8 cellular contexts compared by ENCODE assay signal in the genomic region with DNA sequence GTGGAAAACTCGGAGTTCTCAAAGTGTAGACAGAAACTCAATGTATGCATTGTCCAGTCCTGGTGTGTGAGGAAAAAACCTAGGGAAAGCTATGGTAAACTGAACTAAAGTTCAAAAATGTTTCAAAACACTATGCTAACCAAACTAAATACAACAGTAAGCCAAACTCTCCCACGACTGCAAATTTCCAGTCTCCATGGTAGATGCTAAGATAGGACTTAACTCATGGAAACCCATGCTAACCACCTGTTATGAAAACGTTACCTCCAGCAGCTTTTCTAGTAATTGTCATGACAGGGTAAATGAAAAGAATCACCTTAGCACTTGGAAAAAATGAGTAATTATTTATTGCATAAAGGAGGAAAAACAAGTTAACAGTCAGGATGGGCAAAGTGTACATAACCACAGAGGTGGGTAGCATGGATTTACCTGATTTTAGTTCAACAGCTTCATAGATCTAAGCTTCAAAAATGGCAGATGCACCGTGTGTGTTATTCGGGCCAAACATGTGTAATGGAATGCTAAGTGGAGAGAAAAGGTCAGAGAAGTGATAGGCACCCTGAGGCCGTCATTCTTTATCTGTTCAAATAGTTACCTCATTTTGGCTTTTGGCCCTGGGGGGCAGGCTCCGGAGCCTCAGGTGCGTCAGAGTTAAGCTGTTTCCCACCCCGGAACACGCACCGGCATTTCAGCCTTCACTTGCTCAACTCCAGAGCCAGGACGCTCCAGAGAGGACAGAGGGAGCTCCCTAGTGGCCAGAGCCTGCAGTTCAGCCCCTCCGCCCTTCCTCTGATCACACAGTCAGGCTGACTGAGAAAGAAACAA.
A peak's percentile ranks its signal among the peaks of the same experiment; 100 is the strongest.
DNase-seq lines count a peak whose midpoint lies in the region; ATAC-seq and TF ChIP-seq lines count a peak whose summit lies in the region.

No MANE protein-coding gene starts in this region.

- H3K9me3 ChIP-seq in neuronal stem cell (replicated peaks in 1 of 2; ENCODE audit: control insufficient read depth in 2 of 2, insufficient read depth in 1 of 2, low read depth in 1 of 2, low read length in 2 of 2), result no peaks in the 10 kb centered on the region
- H3K9me3 ChIP-seq in stomach, result no peaks in the 10 kb centered on the region

- peak overlapping the region; percentile 54 for H3K4me3 ChIP-seq in fibroblast of the aortic adventitia (ENCODE audit: low read depth, low read length)
- no peak overlapping the region for H3K4me3 ChIP-seq in neuronal stem cell (ENCODE audit: low read length in 2 of 2)
- H3K4me3 ChIP-seq in stomach, result peak overlapping the region; percentile 23 to 41 (median 30)

- H3K36me3 Mint-ChIP-seq in IgD-negative memory B cell, result peaks cover 3% of the 10 kb centered on the region

- no peak for TF ChIP-seq POLR2A in stomach (IDR thresholded peaks at IDR 0.05)

- H3K27ac ChIP-seq in neuronal stem cell (replicated peaks; ENCODE audit: low read length), result no peak overlapping the region
- H3K27ac ChIP-seq in stomach, result no peak overlapping the region

- H3K36me3 ChIP-seq in neuronal stem cell (replicated peaks in 1 of 2; ENCODE audit: control insufficient read depth in 2 of 2, insufficient read depth in 2 of 2, low read length in 2 of 2) (peaks cover 0 to 2% of the 10 kb centered on the region in 2 donors), stomach (peaks cover 0 to 8% (median 5%) of the 10 kb centered on the region in 4 donors)

- H3K4me1 Mint-ChIP-seq in IgD-negative memory B cell, result peaks cover 2 to 10% (median 8%) of the 10 kb centered on the region in 3 donors

- H2BK5ac ChIP-seq in neuronal stem cell (ENCODE audit: low read length), result no peak overlapping the region

- peak overlapping the region; percentile 49 for H3K4me2 ChIP-seq in neuronal stem cell (ENCODE audit: insufficient read depth, low read length, poor library complexity, severe bottlenecking)

- no peak overlapping the region for H2BK15ac ChIP-seq in neuronal stem cell (ENCODE audit: low read length)

- ATAC-seq in GM21717 (IDR thresholded peaks at IDR 0.05; ENCODE audit: unreplicated experiment), result peak; percentile 100

- H3K4me1 ChIP-seq in neuronal stem cell (ENCODE audit: control insufficient read depth in 2 of 2, insufficient read depth in 1 of 2, low read depth in 1 of 2, low read length in 2 of 2), result peaks cover 0 to 4% of the 10 kb centered on the region in 2 donors
- H3K4me1 ChIP-seq in stomach, result peaks cover 0 to 10% (median 2%) of the 10 kb centered on the region in 4 donors

- H3K4ac ChIP-seq in neuronal stem cell (ENCODE audit: low read length), result no peak overlapping the region

- H3K27me3 ChIP-seq in neuronal stem cell (ENCODE audit: control insufficient read depth in 3 of 3, insufficient read depth in 3 of 3, low read depth in 1 of 3, low read length in 3 of 3) (no peaks in the 10 kb centered on the region), stomach (no peaks in the 10 kb centered on the region)

- H3K9ac ChIP-seq in neuronal stem cell (ENCODE audit: low read depth, low read length, poor library complexity), result no peak overlapping the region

- H4K8ac ChIP-seq in neuronal stem cell (ENCODE audit: low read depth, low read length), result no peak overlapping the region

- H2AFZ ChIP-seq in neuronal stem cell (ENCODE audit: low read length), result peak overlapping the region; percentile 76

- H3K79me1 ChIP-seq in neuronal stem cell (ENCODE audit: low read depth, low read length), result no peaks in the 10 kb centered on the region

- H2AK5ac ChIP-seq in neuronal stem cell (ENCODE audit: low read depth, low read length), result no peak overlapping the region

- H2BK12ac ChIP-seq in neuronal stem cell (ENCODE audit: low read length), result no peak overlapping the region

- DNase-seq in DMS53 treated with DMSO at 0.1 percent for 48 hours (lab: John Stamatoyannopoulos, UW; ENCODE audit: unreplicated experiment), result peak; percentile 28
- DNase-seq in RPMI7951 (ENCODE audit: low read depth), result peak; percentile 80
- DNase-seq in activated T-helper 1 cell treated with anti-CD3 and anti-CD28 coated beads, Interleukin-2, amount 50 U/mL, for 16 hours (ENCODE audit: low read depth in 1 of 2, low spot score in 1 of 2), result peak; percentile 67 to 71
- peak; percentile 83 for DNase-seq in fibroblast of the aortic adventitia (ENCODE audit: low read depth)
- peak; percentile 76 for DNase-seq in neuronal stem cell (ENCODE audit: low spot score)
- DNase-seq in stomach, result peak; percentile 81

- no peak overlapping the region for H3K14ac ChIP-seq in neuronal stem cell (ENCODE audit: low read length)

- peak overlapping the region in 1 of 3 donors; percentile 54 for H3K27ac Mint-ChIP-seq in IgD-negative memory B cell

- TF ChIP-seq CTCF in fibroblast of the aortic adventitia (IDR thresholded peaks at IDR 0.05; ENCODE audit: insufficient read depth, low read length) (peak; percentile 97), stomach (IDR thresholded peaks at IDR 0.05) (peak in 5 of 7 experiments; percentile 54 to 84 (median 73))

- peak overlapping the region; percentile 63 to 90 (median 84) for H3K4me3 Mint-ChIP-seq in IgD-negative memory B cell

- WGBS in neuronal stem cell (ENCODE audit: extremely low coverage in 2 of 2, insufficient read length in 2 of 2, insufficient replicate concordance in 1 of 2), 2 donors, result no CpG with 5 or more reads among the region's 13 CpGs
- 17 to 23% (median 22%) methylated on average over 13 of the region's 13 CpGs for WGBS in stomach, 5 donors

- TF ChIP-seq EP300 in stomach (IDR thresholded peaks at IDR 0.05), result no peak

- no peak overlapping the region for H3K23ac ChIP-seq in neuronal stem cell (ENCODE audit: low read depth, low read length, poor library complexity)

- no peak overlapping the region for H4K91ac ChIP-seq in neuronal stem cell (ENCODE audit: low read depth, low read length, poor library complexity)

- no peak overlapping the region for H2BK120ac ChIP-seq in neuronal stem cell (ENCODE audit: low read depth, low read length)

- H3K27me3 Mint-ChIP-seq in IgD-negative memory B cell, result no peaks in the 10 kb centered on the region

- intact Hi-C loops in stomach (cut with DNase I; ENCODE audit: low total_unique reads), result no loop called here

- H3K9me3 Mint-ChIP-seq in IgD-negative memory B cell, result no peaks in the 10 kb centered on the region

- H3K18ac ChIP-seq in neuronal stem cell (ENCODE audit: low read length), result no peak overlapping the region

Comparison
In these comparisons a context has a peak if more than half of its experiments do, and no peak if none do; other contexts are left out.
1. DNase-seq: peak in every context shown above with its lines; median percentile 83 in fibroblast of the aortic adventitia; 81 in stomach; 80 in RPMI7951; 76 in neuronal stem cell; 69 in activated T-helper 1 cell treated with anti-CD3 and anti-CD28 coated beads, Interleukin-2, amount 50 U/mL, for 16 hours; 28 in DMS53 treated with DMSO at 0.1 percent for 48 hours.
2. H3K4me3 ChIP-seq: peak in fibroblast of the aortic adventitia (single experiment) and stomach (4 of 4); none in neuronal stem cell (0 of 2).